1 cellular context compared by ENCODE assay signal in the genomic region with DNA sequence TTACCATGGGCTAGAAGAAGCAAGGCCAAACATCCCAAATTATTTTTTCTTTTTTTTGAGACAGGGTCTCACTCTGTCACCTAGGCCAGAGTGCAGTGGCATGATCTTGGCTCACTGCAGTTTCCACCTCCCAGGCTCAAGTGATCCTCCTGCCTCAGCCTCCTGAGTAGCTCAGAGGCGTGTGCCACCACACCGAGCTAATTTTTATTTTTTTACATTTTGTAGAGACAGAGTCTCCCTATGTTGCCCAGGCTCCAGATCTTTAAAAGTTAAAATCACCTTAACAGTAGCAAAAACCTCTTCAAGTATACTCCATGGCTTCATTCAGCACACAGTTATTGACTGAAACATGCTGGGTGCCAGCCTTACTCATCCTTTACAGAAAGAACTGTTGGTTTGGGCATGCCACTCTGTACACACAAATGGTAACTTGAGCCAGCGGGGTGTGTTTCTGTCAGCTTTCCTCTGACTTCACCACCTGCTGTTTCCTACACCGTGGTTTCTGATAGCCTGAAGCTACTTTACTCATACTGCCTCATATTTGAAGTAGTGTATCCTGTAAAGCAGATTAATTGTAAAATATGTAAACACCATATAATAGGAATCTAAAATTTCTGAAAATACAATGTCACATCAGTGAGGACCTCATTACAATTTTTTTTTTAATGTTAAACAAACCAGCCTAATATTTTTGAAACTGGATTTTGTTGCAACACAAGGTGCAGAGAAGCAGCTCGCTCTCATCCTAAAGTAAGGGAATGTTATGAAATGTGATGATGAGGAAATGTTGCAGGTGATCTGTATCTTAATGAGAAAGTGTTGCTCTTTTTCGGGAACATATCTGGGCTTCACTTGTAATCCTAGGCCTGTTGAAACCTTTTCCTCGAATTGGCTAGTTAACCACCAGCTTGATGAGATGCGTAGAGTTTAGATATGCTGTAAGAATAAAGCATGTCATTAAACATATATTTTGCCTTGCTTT.
TF ChIP-seq lines count a peak whose summit lies in the region.

No MANE protein-coding gene starts in this region.

TF ChIP-seq in HEK293, 187 proteins besides CTCF, POLR2A, EP300 and RAD21 (continued from another document and continues in another):
- TF ChIP-seq, protein P1, sequence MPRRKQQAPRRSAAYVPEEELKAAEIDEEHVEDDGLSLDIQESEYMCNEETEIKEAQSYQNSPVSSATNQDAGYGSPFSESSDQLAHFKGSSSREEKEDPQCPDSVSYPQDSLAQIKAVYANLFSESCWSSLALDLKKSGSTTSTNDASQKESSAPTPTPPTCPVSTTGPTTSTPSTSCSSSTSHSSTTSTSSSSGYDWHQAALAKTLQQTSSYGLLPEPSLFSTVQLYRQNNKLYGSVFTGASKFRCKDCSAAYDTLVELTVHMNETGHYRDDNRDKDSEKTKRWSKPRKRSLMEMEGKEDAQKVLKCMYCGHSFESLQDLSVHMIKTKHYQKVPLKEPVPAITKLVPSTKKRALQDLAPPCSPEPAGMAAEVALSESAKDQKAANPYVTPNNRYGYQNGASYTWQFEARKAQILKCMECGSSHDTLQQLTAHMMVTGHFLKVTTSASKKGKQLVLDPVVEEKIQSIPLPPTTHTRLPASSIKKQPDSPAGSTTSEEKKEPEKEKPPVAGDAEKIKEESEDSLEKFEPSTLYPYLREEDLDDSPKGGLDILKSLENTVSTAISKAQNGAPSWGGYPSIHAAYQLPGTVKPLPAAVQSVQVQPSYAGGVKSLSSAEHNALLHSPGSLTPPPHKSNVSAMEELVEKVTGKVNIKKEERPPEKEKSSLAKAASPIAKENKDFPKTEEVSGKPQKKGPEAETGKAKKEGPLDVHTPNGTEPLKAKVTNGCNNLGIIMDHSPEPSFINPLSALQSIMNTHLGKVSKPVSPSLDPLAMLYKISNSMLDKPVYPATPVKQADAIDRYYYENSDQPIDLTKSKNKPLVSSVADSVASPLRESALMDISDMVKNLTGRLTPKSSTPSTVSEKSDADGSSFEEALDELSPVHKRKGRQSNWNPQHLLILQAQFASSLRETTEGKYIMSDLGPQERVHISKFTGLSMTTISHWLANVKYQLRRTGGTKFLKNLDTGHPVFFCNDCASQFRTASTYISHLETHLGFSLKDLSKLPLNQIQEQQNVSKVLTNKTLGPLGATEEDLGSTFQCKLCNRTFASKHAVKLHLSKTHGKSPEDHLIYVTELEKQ (tag by site-specific recombination; IDR thresholded peaks at IDR 0.05; ENCODE audit: borderline replicate concordance), result peak; percentile 85
- TF ChIP-seq ZNF596 (tag by site-specific recombination; IDR thresholded peaks at IDR 0.05), result peak; percentile 43; the same call in 1 of the 2 replicates
- TF ChIP-seq, protein P2, sequence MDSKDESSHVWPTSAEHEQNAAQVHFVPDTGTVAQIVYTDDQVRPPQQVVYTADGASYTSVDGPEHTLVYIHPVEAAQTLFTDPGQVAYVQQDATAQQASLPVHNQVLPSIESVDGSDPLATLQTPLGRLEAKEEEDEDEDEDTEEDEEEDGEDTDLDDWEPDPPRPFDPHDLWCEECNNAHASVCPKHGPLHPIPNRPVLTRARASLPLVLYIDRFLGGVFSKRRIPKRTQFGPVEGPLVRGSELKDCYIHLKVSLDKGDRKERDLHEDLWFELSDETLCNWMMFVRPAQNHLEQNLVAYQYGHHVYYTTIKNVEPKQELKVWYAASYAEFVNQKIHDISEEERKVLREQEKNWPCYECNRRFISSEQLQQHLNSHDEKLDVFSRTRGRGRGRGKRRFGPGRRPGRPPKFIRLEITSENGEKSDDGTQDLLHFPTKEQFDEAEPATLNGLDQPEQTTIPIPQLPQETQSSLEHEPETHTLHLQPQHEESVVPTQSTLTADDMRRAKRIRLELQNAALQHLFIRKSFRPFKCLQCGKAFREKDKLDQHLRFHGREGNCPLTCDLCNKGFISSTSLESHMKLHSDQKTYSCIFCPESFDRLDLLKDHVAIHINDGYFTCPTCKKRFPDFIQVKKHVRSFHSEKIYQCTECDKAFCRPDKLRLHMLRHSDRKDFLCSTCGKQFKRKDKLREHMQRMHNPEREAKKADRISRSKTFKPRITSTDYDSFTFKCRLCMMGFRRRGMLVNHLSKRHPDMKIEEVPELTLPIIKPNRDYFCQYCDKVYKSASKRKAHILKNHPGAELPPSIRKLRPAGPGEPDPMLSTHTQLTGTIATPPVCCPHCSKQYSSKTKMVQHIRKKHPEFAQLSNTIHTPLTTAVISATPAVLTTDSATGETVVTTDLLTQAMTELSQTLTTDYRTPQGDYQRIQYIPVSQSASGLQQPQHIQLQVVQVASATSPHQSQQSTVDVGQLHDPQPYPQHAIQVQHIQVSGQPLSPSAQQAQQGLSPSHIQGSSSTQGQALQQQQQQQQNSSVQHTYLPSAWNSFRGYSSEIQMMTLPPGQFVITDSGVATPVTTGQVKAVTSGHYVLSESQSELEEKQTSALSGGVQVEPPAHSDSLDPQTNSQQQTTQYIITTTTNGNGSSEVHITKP (tag by site-specific recombination; IDR thresholded peaks at IDR 0.05), result peak; percentile 67
- TF ChIP-seq, protein P3, sequence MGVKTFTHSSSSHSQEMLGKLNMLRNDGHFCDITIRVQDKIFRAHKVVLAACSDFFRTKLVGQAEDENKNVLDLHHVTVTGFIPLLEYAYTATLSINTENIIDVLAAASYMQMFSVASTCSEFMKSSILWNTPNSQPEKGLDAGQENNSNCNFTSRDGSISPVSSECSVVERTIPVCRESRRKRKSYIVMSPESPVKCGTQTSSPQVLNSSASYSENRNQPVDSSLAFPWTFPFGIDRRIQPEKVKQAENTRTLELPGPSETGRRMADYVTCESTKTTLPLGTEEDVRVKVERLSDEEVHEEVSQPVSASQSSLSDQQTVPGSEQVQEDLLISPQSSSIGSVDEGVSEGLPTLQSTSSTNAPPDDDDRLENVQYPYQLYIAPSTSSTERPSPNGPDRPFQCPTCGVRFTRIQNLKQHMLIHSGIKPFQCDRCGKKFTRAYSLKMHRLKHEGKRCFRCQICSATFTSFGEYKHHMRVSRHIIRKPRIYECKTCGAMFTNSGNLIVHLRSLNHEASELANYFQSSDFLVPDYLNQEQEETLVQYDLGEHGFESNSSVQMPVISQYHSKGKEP (tag by site-specific recombination; IDR thresholded peaks at IDR 0.05), result peak; percentile 50; the same call in 1 of the 2 replicates
- 0 out of 2 replicates have a peak, but pooled peaks have one; percentile 25 for TF ChIP-seq GLI2 (tag by site-specific recombination; IDR thresholded peaks at IDR 0.05; ENCODE audit: borderline replicate concordance, low read depth)
- TF ChIP-seq ZNF223 (tag by site-specific recombination; IDR thresholded peaks at IDR 0.05), result no peak
- TF ChIP-seq, protein P4, sequence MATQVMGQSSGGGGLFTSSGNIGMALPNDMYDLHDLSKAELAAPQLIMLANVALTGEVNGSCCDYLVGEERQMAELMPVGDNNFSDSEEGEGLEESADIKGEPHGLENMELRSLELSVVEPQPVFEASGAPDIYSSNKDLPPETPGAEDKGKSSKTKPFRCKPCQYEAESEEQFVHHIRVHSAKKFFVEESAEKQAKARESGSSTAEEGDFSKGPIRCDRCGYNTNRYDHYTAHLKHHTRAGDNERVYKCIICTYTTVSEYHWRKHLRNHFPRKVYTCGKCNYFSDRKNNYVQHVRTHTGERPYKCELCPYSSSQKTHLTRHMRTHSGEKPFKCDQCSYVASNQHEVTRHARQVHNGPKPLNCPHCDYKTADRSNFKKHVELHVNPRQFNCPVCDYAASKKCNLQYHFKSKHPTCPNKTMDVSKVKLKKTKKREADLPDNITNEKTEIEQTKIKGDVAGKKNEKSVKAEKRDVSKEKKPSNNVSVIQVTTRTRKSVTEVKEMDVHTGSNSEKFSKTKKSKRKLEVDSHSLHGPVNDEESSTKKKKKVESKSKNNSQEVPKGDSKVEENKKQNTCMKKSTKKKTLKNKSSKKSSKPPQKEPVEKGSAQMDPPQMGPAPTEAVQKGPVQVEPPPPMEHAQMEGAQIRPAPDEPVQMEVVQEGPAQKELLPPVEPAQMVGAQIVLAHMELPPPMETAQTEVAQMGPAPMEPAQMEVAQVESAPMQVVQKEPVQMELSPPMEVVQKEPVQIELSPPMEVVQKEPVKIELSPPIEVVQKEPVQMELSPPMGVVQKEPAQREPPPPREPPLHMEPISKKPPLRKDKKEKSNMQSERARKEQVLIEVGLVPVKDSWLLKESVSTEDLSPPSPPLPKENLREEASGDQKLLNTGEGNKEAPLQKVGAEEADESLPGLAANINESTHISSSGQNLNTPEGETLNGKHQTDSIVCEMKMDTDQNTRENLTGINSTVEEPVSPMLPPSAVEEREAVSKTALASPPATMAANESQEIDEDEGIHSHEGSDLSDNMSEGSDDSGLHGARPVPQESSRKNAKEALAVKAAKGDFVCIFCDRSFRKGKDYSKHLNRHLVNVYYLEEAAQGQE (tag by site-specific recombination; IDR thresholded peaks at IDR 0.05), result no peak
- TF ChIP-seq ZNF426 (tag by site-specific recombination; IDR thresholded peaks at IDR 0.05), result no peak
- TF ChIP-seq, protein P5, sequence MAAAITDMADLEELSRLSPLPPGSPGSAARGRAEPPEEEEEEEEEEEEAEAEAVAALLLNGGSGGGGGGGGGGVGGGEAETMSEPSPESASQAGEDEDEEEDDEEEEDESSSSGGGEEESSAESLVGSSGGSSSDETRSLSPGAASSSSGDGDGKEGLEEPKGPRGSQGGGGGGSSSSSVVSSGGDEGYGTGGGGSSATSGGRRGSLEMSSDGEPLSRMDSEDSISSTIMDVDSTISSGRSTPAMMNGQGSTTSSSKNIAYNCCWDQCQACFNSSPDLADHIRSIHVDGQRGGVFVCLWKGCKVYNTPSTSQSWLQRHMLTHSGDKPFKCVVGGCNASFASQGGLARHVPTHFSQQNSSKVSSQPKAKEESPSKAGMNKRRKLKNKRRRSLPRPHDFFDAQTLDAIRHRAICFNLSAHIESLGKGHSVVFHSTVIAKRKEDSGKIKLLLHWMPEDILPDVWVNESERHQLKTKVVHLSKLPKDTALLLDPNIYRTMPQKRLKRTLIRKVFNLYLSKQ (tag by site-specific recombination; IDR thresholded peaks at IDR 0.05; ENCODE audit: borderline replicate concordance), result no peak
- peak; percentile 92 for TF ChIP-seq OSR2 (tag by site-specific recombination; IDR thresholded peaks at IDR 0.05)
- TF ChIP-seq ZBTB17 (tag by site-specific recombination; IDR thresholded peaks at IDR 0.05), result peak; percentile 80
- TF ChIP-seq SCRT2 (tag by site-specific recombination; IDR thresholded peaks at IDR 0.05), result peak; percentile 81
- TF ChIP-seq ZNF335 (tag by site-specific recombination; conservative IDR thresholded peaks at IDR 0.05), result no peak
- TF ChIP-seq, protein P6, sequence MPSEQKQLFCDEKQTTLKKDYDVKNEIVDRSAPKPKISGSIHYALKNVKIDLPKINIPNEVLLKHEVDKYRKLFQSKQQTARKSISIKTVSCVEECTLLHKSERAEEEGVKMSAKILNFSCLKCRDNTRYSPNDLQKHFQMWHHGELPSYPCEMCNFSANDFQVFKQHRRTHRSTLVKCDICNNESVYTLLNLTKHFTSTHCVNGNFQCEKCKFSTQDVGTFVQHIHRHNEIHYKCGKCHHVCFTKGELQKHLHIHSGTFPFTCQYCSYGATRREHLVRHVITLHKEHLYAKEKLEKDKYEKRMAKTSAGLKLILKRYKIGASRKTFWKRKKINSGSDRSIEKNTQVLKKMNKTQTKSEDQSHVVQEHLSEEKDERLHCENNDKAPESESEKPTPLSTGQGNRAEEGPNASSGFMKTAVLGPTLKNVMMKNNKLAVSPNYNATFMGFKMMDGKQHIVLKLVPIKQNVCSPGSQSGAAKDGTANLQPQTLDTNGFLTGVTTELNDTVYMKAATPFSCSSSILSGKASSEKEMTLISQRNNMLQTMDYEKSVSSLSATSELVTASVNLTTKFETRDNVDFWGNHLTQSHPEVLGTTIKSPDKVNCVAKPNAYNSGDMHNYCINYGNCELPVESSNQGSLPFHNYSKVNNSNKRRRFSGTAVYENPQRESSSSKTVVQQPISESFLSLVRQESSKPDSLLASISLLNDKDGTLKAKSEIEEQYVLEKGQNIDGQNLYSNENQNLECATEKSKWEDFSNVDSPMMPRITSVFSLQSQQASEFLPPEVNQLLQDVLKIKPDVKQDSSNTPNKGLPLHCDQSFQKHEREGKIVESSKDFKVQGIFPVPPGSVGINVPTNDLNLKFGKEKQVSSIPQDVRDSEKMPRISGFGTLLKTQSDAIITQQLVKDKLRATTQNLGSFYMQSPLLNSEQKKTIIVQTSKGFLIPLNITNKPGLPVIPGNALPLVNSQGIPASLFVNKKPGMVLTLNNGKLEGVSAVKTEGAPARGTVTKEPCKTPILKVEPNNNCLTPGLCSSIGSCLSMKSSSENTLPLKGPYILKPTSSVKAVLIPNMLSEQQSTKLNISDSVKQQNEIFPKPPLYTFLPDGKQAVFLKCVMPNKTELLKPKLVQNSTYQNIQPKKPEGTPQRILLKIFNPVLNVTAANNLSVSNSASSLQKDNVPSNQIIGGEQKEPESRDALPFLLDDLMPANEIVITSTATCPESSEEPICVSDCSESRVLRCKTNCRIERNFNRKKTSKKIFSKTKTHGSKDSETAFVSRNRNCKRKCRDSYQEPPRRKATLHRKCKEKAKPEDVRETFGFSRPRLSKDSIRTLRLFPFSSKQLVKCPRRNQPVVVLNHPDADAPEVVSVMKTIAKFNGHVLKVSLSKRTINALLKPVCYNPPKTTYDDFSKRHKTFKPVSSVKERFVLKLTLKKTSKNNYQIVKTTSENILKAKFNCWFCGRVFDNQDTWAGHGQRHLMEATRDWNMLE (tag by site-specific recombination; conservative IDR thresholded peaks at IDR 0.05; ENCODE audit: low read depth), result peak; percentile 49; the same call in 1 of the 2 replicates
- TF ChIP-seq SP7 (tag by site-specific recombination; IDR thresholded peaks at IDR 0.05), result peak; percentile 89
- peak; percentile 97 for TF ChIP-seq ZNF561 (tag by site-specific recombination; IDR thresholded peaks at IDR 0.05; ENCODE audit: borderline replicate concordance)
- TF ChIP-seq ZNF157 (tag by site-specific recombination; IDR thresholded peaks at IDR 0.05), result no peak
- TF ChIP-seq ZNF175 (tag by site-specific recombination; IDR thresholded peaks at IDR 0.05), result no peak
- TF ChIP-seq ZIC2 (tag by site-specific recombination; IDR thresholded peaks at IDR 0.05), result peak; percentile 94
- peak; percentile 56 for TF ChIP-seq SCRT1 (tag by site-specific recombination; IDR thresholded peaks at IDR 0.05; ENCODE audit: borderline replicate concordance)
- TF ChIP-seq ZBTB8A (tag by site-specific recombination; IDR thresholded peaks at IDR 0.05), result no peak
- peak; percentile 87 for TF ChIP-seq ZNF10 (tag by site-specific recombination; IDR thresholded peaks at IDR 0.05)
- TF ChIP-seq KLF9 (tag by site-specific recombination; IDR thresholded peaks at IDR 0.05; ENCODE audit: low read depth), result peak; percentile 43; the same call in 1 of the 2 replicates
- no peak for TF ChIP-seq SP3 (tag by site-specific recombination; IDR thresholded peaks at IDR 0.05)
- TF ChIP-seq ZFP41 (tag by site-specific recombination; IDR thresholded peaks at IDR 0.05; ENCODE audit: borderline replicate concordance), result no peak
- peak; percentile 94 for TF ChIP-seq KLF10 (tag by site-specific recombination; IDR thresholded peaks at IDR 0.05)
- TF ChIP-seq, protein P7, sequence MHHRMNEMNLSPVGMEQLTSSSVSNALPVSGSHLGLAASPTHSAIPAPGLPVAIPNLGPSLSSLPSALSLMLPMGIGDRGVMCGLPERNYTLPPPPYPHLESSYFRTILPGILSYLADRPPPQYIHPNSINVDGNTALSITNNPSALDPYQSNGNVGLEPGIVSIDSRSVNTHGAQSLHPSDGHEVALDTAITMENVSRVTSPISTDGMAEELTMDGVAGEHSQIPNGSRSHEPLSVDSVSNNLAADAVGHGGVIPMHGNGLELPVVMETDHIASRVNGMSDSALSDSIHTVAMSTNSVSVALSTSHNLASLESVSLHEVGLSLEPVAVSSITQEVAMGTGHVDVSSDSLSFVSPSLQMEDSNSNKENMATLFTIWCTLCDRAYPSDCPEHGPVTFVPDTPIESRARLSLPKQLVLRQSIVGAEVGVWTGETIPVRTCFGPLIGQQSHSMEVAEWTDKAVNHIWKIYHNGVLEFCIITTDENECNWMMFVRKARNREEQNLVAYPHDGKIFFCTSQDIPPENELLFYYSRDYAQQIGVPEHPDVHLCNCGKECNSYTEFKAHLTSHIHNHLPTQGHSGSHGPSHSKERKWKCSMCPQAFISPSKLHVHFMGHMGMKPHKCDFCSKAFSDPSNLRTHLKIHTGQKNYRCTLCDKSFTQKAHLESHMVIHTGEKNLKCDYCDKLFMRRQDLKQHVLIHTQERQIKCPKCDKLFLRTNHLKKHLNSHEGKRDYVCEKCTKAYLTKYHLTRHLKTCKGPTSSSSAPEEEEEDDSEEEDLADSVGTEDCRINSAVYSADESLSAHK (tag by site-specific recombination; IDR thresholded peaks at IDR 0.05), result peak; percentile 41; the same call in 1 of the 2 replicates
